3 cellular contexts compared by ENCODE assay signal in the genomic region with DNA sequence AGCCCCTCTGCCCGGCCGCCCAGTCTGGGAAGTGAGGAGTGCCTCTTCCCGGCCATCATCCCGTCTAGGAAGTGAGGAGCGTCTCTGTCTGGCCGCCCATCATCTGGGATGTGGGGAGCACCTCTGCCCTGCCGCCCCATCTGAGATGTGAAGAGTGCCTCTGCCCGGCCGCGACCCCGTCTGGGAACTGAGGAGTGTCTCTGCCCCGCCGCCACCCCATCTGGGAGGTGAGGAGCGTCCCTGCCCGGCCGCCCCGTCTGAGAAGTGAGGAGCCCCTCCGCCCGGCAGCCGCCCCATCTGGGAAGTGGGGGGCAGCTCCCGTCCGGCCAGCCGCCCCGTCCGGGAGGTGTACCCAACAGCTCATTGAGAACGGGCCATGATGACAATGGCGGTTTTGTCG. TPM values are rescaled to one million over a fixed set of nuclear protein-coding genes. Genes with fewer than 3 reads are reported as not detected.
A peak's percentile ranks its signal among the peaks of the same experiment; 100 is the strongest.
DNase-seq lines count a peak whose midpoint lies in the region; TF ChIP-seq lines count a peak whose summit lies in the region.
"Not testable (repeated sequence)": the region's sequence is repeated elsewhere in the genome, so short reads cannot be mapped to it uniquely, and the experiment has no call there.
"Had no signal": no experiment of that assay in that cellular context is flagged by ENCODE, and none has a peak within 500 bp of the region (broad histone marks: within the 10 kb centered on the region; RNA-seq: fewer than 3 reads in every experiment).

No MANE protein-coding gene starts in this region.

- not testable (repeated sequence) for H3K27me3 Mint-ChIP-seq in osteocyte (ENCODE audit: unreplicated experiment); type B pancreatic cell

- peaks cover 15% of the 10 kb centered on the region for H3K9me3 Mint-ChIP-seq in osteocyte (ENCODE audit: unreplicated experiment)
- H3K9me3 Mint-ChIP-seq in type B pancreatic cell, result not testable (repeated sequence)

- not testable (repeated sequence) for H3K27ac Mint-ChIP-seq in osteocyte (ENCODE audit: unreplicated experiment); type B pancreatic cell

- H3K4me3 Mint-ChIP-seq in osteocyte (ENCODE audit: unreplicated experiment); type B pancreatic cell: not testable (repeated sequence)

- DNase-seq in osteocyte (ENCODE audit: extremely low spot score, unreplicated experiment) (peak; percentile 73), type B pancreatic cell (ENCODE audit: extremely low spot score, unreplicated experiment) (peak; percentile 64)

- TF ChIP-seq CTCF in osteocyte (IDR thresholded peaks at IDR 0.05); type B pancreatic cell (conservative IDR thresholded peaks at IDR 0.05): not testable (repeated sequence)

- H3K36me3 Mint-ChIP-seq in osteocyte (ENCODE audit: unreplicated experiment); type B pancreatic cell: not testable (repeated sequence)

- not testable (repeated sequence) for H3K4me1 Mint-ChIP-seq in osteocyte (ENCODE audit: unreplicated experiment); type B pancreatic cell (ENCODE audit: unreplicated experiment)

RNA-seq across cellular contexts. Expression of gene ZNF14, which starts 37.1 kb away (rescaled TPM):
- total RNA-seq in osteocyte, result 4.7 and 5.3 TPM in 2 replicates
- total RNA-seq in type B pancreatic cell (ENCODE audit: low replicate concordance), result 8.0 and 8.5 TPM in 2 replicates

RNA-seq across cellular contexts. Expression of gene ZNF506, which starts 51.6 kb away (rescaled TPM):
- total RNA-seq in osteocyte, result 7.8 and 10.5 TPM in 2 replicates
- 11.8 and 15.5 TPM in 2 replicates for total RNA-seq in type B pancreatic cell (ENCODE audit: low replicate concordance)
- total RNA-seq: A172 had no signal
